ENCODE assay signal across 18 cellular contexts in genomic region chr4:39873823-39874222, GRCh38.
DNase-seq lines count a peak whose midpoint lies in the region; ATAC-seq, FAIRE-seq and TF ChIP-seq lines count a peak whose summit lies in the region.
"Had no signal": no experiment of that assay in that cellular context is flagged by ENCODE, and none has a peak within 500 bp of the region (broad histone marks: within the 10 kb centered on the region; RNA-seq: fewer than 3 reads in every experiment).

No MANE protein-coding gene starts in this region.

- DNase-seq in GM12891 (ENCODE audit: insufficient read length, low spot score) (no peak), amniotic epithelial cell (ENCODE audit: low read depth) (peak; percentile 81), memory B cell (ENCODE audit: low spot score in 2 of 2) (no peak), NCI-H2227 treated with DMSO at 0.1 percent for 48 hours (lab: John Stamatoyannopoulos, UW) (no peak), NCI-H146 treated with DMSO at 0.1 percent for 48 hours (lab: John Stamatoyannopoulos, UW; ENCODE audit: unreplicated experiment) (no peak), Peyer's patch (no peak), NCI-H524 treated with DMSO at 0.1 percent for 48 hours (lab: John Stamatoyannopoulos, UW) (no peak)
- DNase-seq: activated CD4-positive, CD25-positive, alpha-beta regulatory T cell; effector memory CD4-positive, alpha-beta T cell; H9; KG1; NCI-H1436 treated with DMSO at 0.1 percent for 48 hours; NCI-H526; nucleus accumbens; stimulated activated naive B cell treated with anti-CD40 and anti-IgM and Interleukin-4, amounts not matched to agents 10 μg/mL and 1 μg/mL and 100 μg/mL, for 72 hours had no signal

- peak; percentile 85 for FAIRE-seq in GM12891 (lab: Jason Lieb, UNC)

- H3K79me2 ChIP-seq in KMS-11 (ENCODE audit: insufficient read depth, low read depth) = no peaks in the 10 kb centered on the region

- H3K27me3 ChIP-seq in KMS-11 (ENCODE audit: insufficient read depth, low read depth) (no peaks in the 10 kb centered on the region), Peyer's patch (no peaks in the 10 kb centered on the region)

- H3K27ac ChIP-seq in KMS-11 (no peak overlapping the region), Peyer's patch (no peak overlapping the region)
- H3K27ac ChIP-seq: C4-2B had no signal

- H3K9me3 ChIP-seq in Peyer's patch = no peaks in the 10 kb centered on the region

- H3K9me3 Mint-ChIP-seq in memory B cell = no peaks in the 10 kb centered on the region
- H3K9me3 Mint-ChIP-seq: brain; H9; stimulated activated naive B cell treated with anti-CD40 and anti-IgM and Interleukin-4, amounts not matched to agents 10 μg/mL and 1 μg/mL and 100 μg/mL, for 72 hours had no signal

- H3K36me3 Mint-ChIP-seq in memory B cell = peaks cover 16% of the 10 kb centered on the region

- no peak overlapping the region for H3K4me3 ChIP-seq in KMS-11 (IDR thresholded peaks at IDR 0.05; ENCODE audit: insufficient read depth, low read depth, low read length)
- H3K4me3 ChIP-seq in Peyer's patch = no peak overlapping the region

- TF ChIP-seq POLR2A in GM12891 (IDR thresholded peaks at IDR 0.05; ENCODE audit: low read depth, low read length) = no peak
- no peak for TF ChIP-seq POLR2A in Peyer's patch (IDR thresholded peaks at IDR 0.05)

- TF ChIP-seq CTCF in KMS-11 (conservative IDR thresholded peaks at IDR 0.05; ENCODE audit: low read depth, low read length) (no peak), Peyer's patch (IDR thresholded peaks at IDR 0.05) (no peak)

- H3K4me1 ChIP-seq in KMS-11 (ENCODE audit: low read depth, poor library complexity, severe bottlenecking) (peaks cover 16% of the 10 kb centered on the region), Peyer's patch (no peaks in the 10 kb centered on the region)

- H3K36me3 ChIP-seq in KMS-11 (ENCODE audit: insufficient read depth) (no peaks in the 10 kb centered on the region), Peyer's patch (peaks cover 0 to 92% (median 0%) of the 10 kb centered on the region in 3 donors)

- no peak overlapping the region for H2AFZ ChIP-seq in KMS-11 (ENCODE audit: low read depth)

- H3K4me1 Mint-ChIP-seq in memory B cell = no peaks in the 10 kb centered on the region
- H3K4me1 Mint-ChIP-seq: brain, H9 had no signal

- H3K27ac Mint-ChIP-seq in memory B cell = peak overlapping the region; percentile 13
- H3K27ac Mint-ChIP-seq: stimulated activated naive B cell treated with anti-CD40 and anti-IgM and Interleukin-4, amounts not matched to agents 10 μg/mL and 1 μg/mL and 100 μg/mL, for 72 hours had no signal

- no peaks in the 10 kb centered on the region for H3K27me3 Mint-ChIP-seq in memory B cell
- H3K27me3 Mint-ChIP-seq: brain; stimulated activated naive B cell treated with anti-CD40 and anti-IgM and Interleukin-4, amounts not matched to agents 10 μg/mL and 1 μg/mL and 100 μg/mL, for 72 hours had no signal

- H4K20me1 ChIP-seq in KMS-11 (ENCODE audit: insufficient read depth) = no peaks in the 10 kb centered on the region

- no peak overlapping the region for H3K9ac ChIP-seq in KMS-11

- H3K4me2 ChIP-seq in KMS-11 = peak overlapping the region; percentile 38; the same call in 1 of the 2 replicates

- H3K4me3 Mint-ChIP-seq in memory B cell = no peak overlapping the region
- H3K4me3 Mint-ChIP-seq: brain; H9; stimulated activated naive B cell treated with anti-CD40 and anti-IgM and Interleukin-4, amounts not matched to agents 10 μg/mL and 1 μg/mL and 100 μg/mL, for 72 hours had no signal

- no peak for ATAC-seq in memory B cell (ENCODE audit: low read depth)
- ATAC-seq: stimulated activated naive B cell treated with anti-CD40 and anti-IgM and Interleukin-4, amounts not matched to agents 10 μg/mL and 1 μg/mL and 100 μg/mL, for 72 hours had no signal

TF ChIP-seq in GM12891, 5 proteins besides CTCF, POLR2A, EP300 and RAD21:
- no peak for TF ChIP-seq POLR2AphosphoS5 (IDR thresholded peaks at IDR 0.05; ENCODE audit: low read depth, low read length)
- TF ChIP-seq POU2F2 (IDR thresholded peaks at IDR 0.05; ENCODE audit: low read depth, low read length) = no peak
- no peak for TF ChIP-seq SPI1 (IDR thresholded peaks at IDR 0.05; ENCODE audit: low read depth, low read length)
- TF ChIP-seq TAF1 (IDR thresholded peaks at IDR 0.05; ENCODE audit: low read depth, low read length) = no peak
- TF ChIP-seq PAX5 (IDR thresholded peaks at IDR 0.05; ENCODE audit: insufficient read depth, low read length, severe bottlenecking) = no peak
TF ChIP-seq in GM12891: peak in this region for 0.
